Comparison of ENCODE assay signal across 3 cellular contexts in the genomic region with DNA sequence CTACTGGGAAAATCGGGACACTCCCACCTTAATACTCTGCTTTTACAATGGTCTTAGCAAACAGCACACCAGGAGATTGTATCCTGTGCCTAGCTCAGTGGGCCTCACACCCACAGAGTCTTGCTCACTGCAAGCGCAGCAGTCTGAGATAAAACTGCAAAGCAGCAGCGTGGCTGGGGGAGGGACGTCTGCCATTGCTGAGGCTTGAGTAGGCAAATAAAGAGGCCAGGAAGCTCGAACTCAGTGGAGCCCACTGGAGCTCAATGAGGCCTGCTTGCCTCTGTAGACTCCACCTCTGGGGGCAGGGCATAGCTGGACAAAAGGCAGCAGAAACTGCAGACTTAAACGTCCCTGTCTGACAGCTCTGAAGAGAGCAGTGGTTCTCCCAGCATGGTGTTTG.
"Had no signal": no experiment of that assay in that cellular context is flagged by ENCODE, and none has a peak within 500 bp of the region (broad histone marks: within the 10 kb centered on the region; RNA-seq: fewer than 3 reads in every experiment).

No MANE protein-coding gene starts in this region.

- ATAC-seq: GM12878 had no signal

- H3K4me3 ChIP-seq: GM12878 had no signal

- DNase-seq: GDM1, GF-D8 had no signal
